Comparison of ENCODE assay signal across 8 cellular contexts in genomic region chr14:89237923-89238529, GRCh38.
DNase-seq lines count a peak whose midpoint lies in the region; ATAC-seq and TF ChIP-seq lines count a peak whose summit lies in the region.

No MANE protein-coding gene starts in this region.

- CTCF ChIA-PET in PC-3 (lab: Charles Lee) = interaction anchor here (0.7 kb wide), 1 partner anchor 100 kb away, joined by 3 read pairs; no protein-coding TSS in a partner anchor

- BruUV-seq in PC-3 (replicated peaks; lab: Mats Ljungman, UMichigan) = no TSS peak

- no peaks in the 10 kb centered on the region for H3K9me3 ChIP-seq in PC-3 (ENCODE audit: low read length)
- no peaks in the 10 kb centered on the region for H3K9me3 ChIP-seq in HAP-1

- H3K27ac Mint-ChIP-seq in progenitor cell of endocrine pancreas = no peak overlapping the region
- no peak overlapping the region for H3K27ac Mint-ChIP-seq in natural killer cell

- H3K4me1 Mint-ChIP-seq in progenitor cell of endocrine pancreas (ENCODE audit: low read depth) = no peaks in the 10 kb centered on the region
- H3K4me1 Mint-ChIP-seq in natural killer cell = peaks cover 86 to 87% of the 10 kb centered on the region in 2 donors

- POLR2A ChIA-PET in PC-3 (lab: Charles Lee; ENCODE audit: unreplicated experiment) = no interaction called here

- H3K27me3 ChIP-seq in PC-3 (ENCODE audit: low read length) (no peaks in the 10 kb centered on the region), HAP-1 (ENCODE audit: low read depth) (no peaks in the 10 kb centered on the region)

- H3K36me3 ChIP-seq in PC-3 (ENCODE audit: low read depth, low read length) (no peaks in the 10 kb centered on the region), HAP-1 (replicated peaks) (no peaks in the 10 kb centered on the region)

- no peaks in the 10 kb centered on the region for H3K9me2 ChIP-seq in PC-3 (replicated peaks; ENCODE audit: low read length)

- peak; percentile 23 for DNase-seq in DMS53 (lab: John Stamatoyannopoulos, UW)
- no peak for DNase-seq in DMS53 treated with DMSO at 0.1 percent for 48 hours (lab: John Stamatoyannopoulos, UW; ENCODE audit: unreplicated experiment)
- DNase-seq in PC-3 = peak; percentile 52
- DNase-seq in progenitor cell of endocrine pancreas (ENCODE audit: low spot score, unreplicated experiment) = no peak
- no peak for DNase-seq in HAP-1 (ENCODE audit: low spot score in 2 of 2)
- no peak for DNase-seq in natural killer cell

- H3K9ac ChIP-seq in PC-3 (ENCODE audit: low read length) = no peak overlapping the region

- H3K36me3 Mint-ChIP-seq in progenitor cell of endocrine pancreas (ENCODE audit: insufficient read depth) = peaks cover 1% of the 10 kb centered on the region
- H3K36me3 Mint-ChIP-seq in natural killer cell = no peaks in the 10 kb centered on the region

- peak; percentile 72 for ATAC-seq in PC-3
- ATAC-seq in esophagus mucosa = peak; percentile 46
- no peak for ATAC-seq in natural killer cell
- no peak for ATAC-seq in HG02588 (IDR thresholded peaks at IDR 0.05; ENCODE audit: unreplicated experiment)

- no peaks in the 10 kb centered on the region for H3K79me2 ChIP-seq in PC-3 (ENCODE audit: low read length)

- intact Hi-C loops in PC-3 (cut with micrococcal nuclease) (loop anchor here (1.0 kb wide), 1 partner anchor 198 kb away; no protein-coding TSS in a partner anchor), natural killer cell (cut with micrococcal nuclease) (no loop called here)

- no peak overlapping the region for H3K27ac ChIP-seq in PC-3 (ENCODE audit: low read length)

- no peak overlapping the region for H3K4me3 ChIP-seq in PC-3 (ENCODE audit: low read length)
- no peak overlapping the region for H3K4me3 ChIP-seq in HAP-1

- H3F3A ChIP-seq in PC-3 (ENCODE audit: low read length, unreplicated experiment) = no peaks in the 10 kb centered on the region

- no peaks in the 10 kb centered on the region for H4K20me1 ChIP-seq in PC-3 (ENCODE audit: low read length)

- no peak overlapping the region for H2AFZ ChIP-seq in PC-3 (ENCODE audit: low read length)

- in situ Hi-C loops in HAP-1 (cut with MboI; ENCODE audit: low sequenced_read_pairs) = no loop called here

- H3K4me1 ChIP-seq in PC-3 (ENCODE audit: insufficient read depth, low read length) (peaks cover 4% of the 10 kb centered on the region; the same call in 1 of the 2 replicates), HAP-1 (no peaks in the 10 kb centered on the region)

- peak; percentile 65 for TF ChIP-seq CTCF in PC-3 (conservative IDR thresholded peaks at IDR 0.05; ENCODE audit: low read depth, low read length)
- peak; percentile 29 for TF ChIP-seq CTCF in progenitor cell of endocrine pancreas (IDR thresholded peaks at IDR 0.05; ENCODE audit: unreplicated experiment)
- no peak for TF ChIP-seq CTCF in natural killer cell (IDR thresholded peaks at IDR 0.05)

- no peak overlapping the region for H3K4me2 ChIP-seq in PC-3 (ENCODE audit: low read length)

- H3K27me3 Mint-ChIP-seq in progenitor cell of endocrine pancreas = no peaks in the 10 kb centered on the region
- no peaks in the 10 kb centered on the region for H3K27me3 Mint-ChIP-seq in natural killer cell (ENCODE audit: low read depth in 2 of 2)

- H3K9me3 Mint-ChIP-seq in progenitor cell of endocrine pancreas (ENCODE audit: low read depth) = peaks cover 4% of the 10 kb centered on the region
- H3K9me3 Mint-ChIP-seq in natural killer cell = no peaks in the 10 kb centered on the region

- no peak overlapping the region for H3K4me3 Mint-ChIP-seq in progenitor cell of endocrine pancreas (ENCODE audit: low read depth)
- no peak overlapping the region for H3K4me3 Mint-ChIP-seq in natural killer cell

Comparison
In these comparisons a context has a peak if more than half of its experiments do, and no peak if none do; other contexts are left out.
1. DNase-seq: peak in DMS53 (single experiment) and PC-3 (single experiment); none in DMS53 treated with DMSO at 0.1 percent for 48 hours (single experiment), progenitor cell of endocrine pancreas (single experiment), HAP-1 (0 of 2) and natural killer cell (single experiment).
2. ATAC-seq: peak in PC-3 (single experiment) and esophagus mucosa (single experiment); none in natural killer cell (0 of 3) and HG02588 (single experiment).